In the genomic region with DNA sequence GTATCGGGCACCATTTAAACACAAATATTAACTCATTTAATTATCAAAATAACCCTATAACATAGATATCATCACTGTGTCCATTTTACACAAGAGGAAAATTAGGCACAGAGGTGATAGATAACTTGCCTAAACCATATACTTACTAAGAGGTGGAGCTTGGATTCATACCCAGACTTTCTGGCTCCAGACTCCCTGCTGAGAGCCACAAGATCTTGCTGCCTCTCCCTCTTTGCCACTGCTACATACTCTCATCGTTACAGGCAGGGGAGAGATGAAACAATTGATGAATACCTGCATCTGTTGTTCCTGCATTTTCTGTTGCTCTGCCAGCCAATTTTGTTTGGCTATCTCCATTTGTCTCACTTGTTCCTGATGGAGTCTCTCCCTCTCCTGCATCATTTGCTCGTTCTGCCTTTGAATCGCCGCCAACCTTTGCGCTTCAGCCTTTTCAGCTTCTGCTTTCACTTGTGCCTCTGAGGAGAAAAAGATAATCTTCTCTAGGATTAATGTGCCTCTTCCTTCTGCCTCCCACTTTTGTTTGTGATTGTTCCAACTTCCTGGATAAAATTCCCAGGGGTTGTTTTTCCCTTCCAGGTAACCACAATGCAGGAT, we compare ENCODE assay signal across 9 cellular contexts. TPM values are rescaled to one million over a fixed set of nuclear protein-coding genes. Genes with fewer than 3 reads are reported as not detected.
A peak's percentile ranks its signal among the peaks of the same experiment; 100 is the strongest.
DNase-seq lines count a peak whose midpoint lies in the region; ATAC-seq, FAIRE-seq and TF ChIP-seq lines count a peak whose summit lies in the region.
"Had no signal": no experiment of that assay in that cellular context is flagged by ENCODE, and none has a peak within 500 bp of the region (broad histone marks: within the 10 kb centered on the region; RNA-seq: fewer than 3 reads in every experiment).

No MANE protein-coding gene starts in this region.

- H3K9ac ChIP-seq in HCT116 (ENCODE audit: low read length) = no peak overlapping the region

- peaks cover 13% of the 10 kb centered on the region for H3K9me3 Mint-ChIP-seq in activated CD8-positive, alpha-beta T cell treated with anti-CD3 and anti-CD28 coated beads, Interleukin-2, amount 10 ng/mL, durations not matched to agents 7 days and 5 days (ENCODE audit: insufficient read depth)

- H3K79me2 ChIP-seq in HCT116 (ENCODE audit: insufficient read depth, low read length) = no peaks in the 10 kb centered on the region

- TF ChIP-seq CTCF in A673 (conservative IDR thresholded peaks at IDR 0.05; ENCODE audit: low read depth, low read length) (no peak), HCT116 (IDR thresholded peaks at IDR 0.05 in 2 of 3, conservative IDR thresholded peaks at IDR 0.05 in 1 of 3; ENCODE audit: borderline replicate concordance in 1 of 3, insufficient read depth in 1 of 3, low read depth in 2 of 3, low read length in 2 of 3) (no peak), right lobe of liver (IDR thresholded peaks at IDR 0.05) (no peak)

- H4K20me1 ChIP-seq in HCT116 (ENCODE audit: insufficient read depth) = no peaks in the 10 kb centered on the region

- H3K36me3 ChIP-seq in A673 (ENCODE audit: insufficient read depth, low read length, poor library complexity, severe bottlenecking) (no peaks in the 10 kb centered on the region), HCT116 (ENCODE audit: control insufficient read depth in 1 of 2, insufficient read depth in 2 of 2, low read length in 2 of 2) (no peaks in the 10 kb centered on the region), right lobe of liver (no peaks in the 10 kb centered on the region)

- ATAC-seq in HCT116 (peak; percentile 78), right lobe of liver (peak; percentile 33 to 61 (median 40)), GM18868 (IDR thresholded peaks at IDR 0.05; ENCODE audit: unreplicated experiment) (no peak)
- no peak for ATAC-seq in activated CD8-positive, alpha-beta T cell treated with anti-CD3 and anti-CD28 coated beads, Interleukin-2, amount 10 ng/mL, durations not matched to agents 7 days and 5 days

- H3K27ac ChIP-seq in A673 (ENCODE audit: low read depth, low read length, poor library complexity, severe bottlenecking) (no peak overlapping the region), HCT116 (ENCODE audit: low read depth, low read length) (peak overlapping the region; percentile 21), right lobe of liver (peak overlapping the region in 2 of 3 donors; percentile 11 to 25)

- H3K9me2 ChIP-seq in HCT116 (ENCODE audit: insufficient read depth) = no peaks in the 10 kb centered on the region

- no peak for FAIRE-seq in GM19239 (lab: Jason Lieb, UNC)

- H3K4me2 ChIP-seq in HCT116 (ENCODE audit: low read length) = peak overlapping the region; percentile 68

- intact Hi-C loops in A673 (cut with micrococcal nuclease; ENCODE audit: unreplicated experiment) = no loop called here
- intact Hi-C loops in HCT116 (cut with micrococcal nuclease) = no loop called here
- intact Hi-C loops in right lobe of liver (cut with DNase I) = no loop called here

- POLR2A ChIA-PET in A673 (lab: Charles Lee; ENCODE audit: low non-redundant PET) (no interaction called here), HCT116 (lab: Charles Lee) (no interaction called here)
- POLR2A ChIA-PET in activated CD8-positive, alpha-beta T cell treated with anti-CD3 and anti-CD28 coated beads, Interleukin-2, amount 10 ng/mL, durations not matched to agents 7 days and 5 days (lab: Charles Lee) = interaction anchor here (0.6 to 4.8 kb wide), 4 partner anchors 9 to 744 kb away, joined by 3 to 49 read pairs (median 18); a partner anchor contains a TSS

- RAD21 ChIA-PET in HCT116 (lab: Charles Lee; ENCODE audit: low non-redundant PET in 1 of 2, low total read pairs in 2 of 2, uncharacterized antibody in 2 of 2, unreplicated experiment in 2 of 2) = no interaction called here

- H3K27ac Mint-ChIP-seq in activated CD8-positive, alpha-beta T cell treated with anti-CD3 and anti-CD28 coated beads, Interleukin-2, amount 10 ng/mL, durations not matched to agents 7 days and 5 days = peak overlapping the region; percentile 40

- H3K4me3 ChIP-seq in A673 (ENCODE audit: low read depth, low read length, poor library complexity, severe bottlenecking) = no peak overlapping the region
- peak overlapping the region in 1 of 2 experiments; percentile 25; a peak in 1 of 4 replicates for H3K4me3 ChIP-seq in HCT116 (replicated peaks in 1 of 2; ENCODE audit: low read depth in 1 of 2, low read length in 2 of 2)
- no peak overlapping the region for H3K4me3 ChIP-seq in right lobe of liver

- TF ChIP-seq POLR2A in HCT116 (IDR thresholded peaks at IDR 0.05; ENCODE audit: borderline replicate concordance, extremely low read depth, insufficient read depth, insufficient read length) = no peak
- TF ChIP-seq POLR2A in right lobe of liver (IDR thresholded peaks at IDR 0.05) = no peak

- H3K27me3 Mint-ChIP-seq in activated CD8-positive, alpha-beta T cell treated with anti-CD3 and anti-CD28 coated beads, Interleukin-2, amount 10 ng/mL, durations not matched to agents 7 days and 5 days (ENCODE audit: low read depth) = no peaks in the 10 kb centered on the region

- peaks cover 79% of the 10 kb centered on the region for H3K4me1 Mint-ChIP-seq in activated CD8-positive, alpha-beta T cell treated with anti-CD3 and anti-CD28 coated beads, Interleukin-2, amount 10 ng/mL, durations not matched to agents 7 days and 5 days (ENCODE audit: low read depth)

- TF ChIP-seq RAD21 in HCT116 (IDR thresholded peaks at IDR 0.05; ENCODE audit: low read depth) = no peak

- no peaks in the 10 kb centered on the region for H3K9me3 ChIP-seq in A673 (ENCODE audit: low read depth, low read length, poor library complexity, severe bottlenecking)
- no peaks in the 10 kb centered on the region for H3K9me3 ChIP-seq in HCT116 (ENCODE audit: control insufficient read depth in 1 of 2, insufficient read depth in 1 of 2, low read depth in 1 of 2, low read length in 2 of 2)
- no peaks in the 10 kb centered on the region for H3K9me3 ChIP-seq in right lobe of liver

- H3K36me3 Mint-ChIP-seq in activated CD8-positive, alpha-beta T cell treated with anti-CD3 and anti-CD28 coated beads, Interleukin-2, amount 10 ng/mL, durations not matched to agents 7 days and 5 days (ENCODE audit: low read depth) = peaks cover 91% of the 10 kb centered on the region

- WGBS in right lobe of liver (ENCODE audit: insufficient coverage, low coverage, low lambda C conversion rate, missing lambda C conversion rate) = 64% methylated on average over 5 of the region's 6 CpGs

- H3K27me3 ChIP-seq in A673 (replicated peaks; ENCODE audit: insufficient read depth, low read depth, low read length, poor library complexity) (no peaks in the 10 kb centered on the region), HCT116 (ENCODE audit: insufficient read depth, low read length) (no peaks in the 10 kb centered on the region), right lobe of liver (no peaks in the 10 kb centered on the region)

- CTCF ChIA-PET in A673 (lab: Charles Lee) = no interaction called here
- CTCF ChIA-PET in HCT116 (lab: Charles Lee) = no interaction called here
- CTCF ChIA-PET in activated CD8-positive, alpha-beta T cell treated with anti-CD3 and anti-CD28 coated beads, Interleukin-2, amount 10 ng/mL, durations not matched to agents 7 days and 5 days (lab: Charles Lee) = interaction anchor here (5.5 kb wide), 1 partner anchor 97 kb away, joined by 54 read pairs; no protein-coding TSS in a partner anchor

- peak overlapping the region; percentile 65 for H3K4me3 Mint-ChIP-seq in activated CD8-positive, alpha-beta T cell treated with anti-CD3 and anti-CD28 coated beads, Interleukin-2, amount 10 ng/mL, durations not matched to agents 7 days and 5 days

- BruUV-seq in A673 (replicated peaks; lab: Mats Ljungman, UMichigan) (no TSS peak), HCT116 (replicated peaks; lab: Mats Ljungman, UMichigan) (no TSS peak)

- H3K4me1 ChIP-seq in A673 (ENCODE audit: insufficient read depth, low read length, poor library complexity, severe bottlenecking) (peaks cover 19% of the 10 kb centered on the region), HCT116 (ENCODE audit: control insufficient read depth in 1 of 2, insufficient read depth in 2 of 2, low read length in 2 of 2) (peaks cover 29 to 34% of the 10 kb centered on the region in 2 experiments; a peak in 3 of 4 replicates), right lobe of liver (no peaks in the 10 kb centered on the region)

- DNase-seq in A673 (ENCODE audit: low spot score) (peak; percentile 61), HCT116 (ENCODE audit: low read depth, low spot score) (peak; percentile 18), right lobe of liver (no peak), HPDE6-E6E7 (ENCODE audit: extremely low spot score) (no peak), COLO668 (lab: John Stamatoyannopoulos, UW; ENCODE audit: unreplicated experiment) (no peak), GM19239 (ENCODE audit: insufficient read length, low spot score) (no peak)
- no peak for DNase-seq in activated CD8-positive, alpha-beta T cell treated with anti-CD3 and anti-CD28 coated beads, Interleukin-2, amount 10 ng/mL, durations not matched to agents 7 days and 5 days

- peak overlapping the region; percentile 62 for H2AFZ ChIP-seq in HCT116 (ENCODE audit: low read depth, low read length, poor library complexity, severe bottlenecking)

TF ChIP-seq in HCT116, 20 proteins besides CTCF, POLR2A, EP300 and RAD21 (continues in another document):
- TF ChIP-seq JUND (IDR thresholded peaks at IDR 0.05) = no peak
- TF ChIP-seq, protein P1, sequence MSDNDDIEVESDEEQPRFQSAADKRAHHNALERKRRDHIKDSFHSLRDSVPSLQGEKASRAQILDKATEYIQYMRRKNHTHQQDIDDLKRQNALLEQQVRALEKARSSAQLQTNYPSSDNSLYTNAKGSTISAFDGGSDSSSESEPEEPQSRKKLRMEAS (IDR thresholded peaks at IDR 0.05) = no peak
- no peak for TF ChIP-seq FOSL1 (IDR thresholded peaks at IDR 0.05; ENCODE audit: low read depth)
- TF ChIP-seq ZFX (IDR thresholded peaks at IDR 0.05) = no peak
- TF ChIP-seq POLR2AphosphoS5 (IDR thresholded peaks at IDR 0.05; ENCODE audit: low read depth, low read length) = no peak
- TF ChIP-seq EZH2phosphoT487 (IDR thresholded peaks at IDR 0.05; ENCODE audit: borderline replicate concordance) = no peak

RNA-seq across cellular contexts. Expression of a gene that starts 10.6 kb away (rescaled TPM):
- total RNA-seq in A673 (2021) (0.09 TPM in 1 of 2 replicates, not detected in the other), HCT116 (2021; ENCODE audit: unreplicated experiment) (0.17 TPM), right lobe of liver (1 to 10 TPM in 5 of 6 experiments, under 1 TPM in 1; 0.44 to 5.0 (median 1.5) TPM)
- 0.07 and 0.16 TPM in 2 replicates for polyA plus RNA-seq in HCT116 (2012)
- 100 to 1,000 TPM; 261 TPM for total RNA-seq in activated CD8-positive, alpha-beta T cell treated with anti-CD3 and anti-CD28 coated beads, Interleukin-2, amount 10 ng/mL, durations not matched to agents 7 days and 5 days
- total RNA-seq: G401 had no signal

Comparison
In these comparisons a context has a peak if more than half of its experiments do, and no peak if none do; other contexts are left out.
1. DNase-seq: peak in A673 (single experiment) and HCT116 (single experiment); none in activated CD8-positive, alpha-beta T cell treated with anti-CD3 and anti-CD28 coated beads, Interleukin-2, amount 10 ng/mL, durations not matched to agents 7 days and 5 days (single experiment), right lobe of liver (0 of 3), HPDE6-E6E7 (single experiment), COLO668 (single experiment) and GM19239 (single experiment).
2. ATAC-seq: peak in HCT116 (single experiment) and right lobe of liver (4 of 4); none in activated CD8-positive, alpha-beta T cell treated with anti-CD3 and anti-CD28 coated beads, Interleukin-2, amount 10 ng/mL, durations not matched to agents 7 days and 5 days (single experiment) and GM18868 (single experiment).
3. RNA of a gene that starts 10.6 kb away (total RNA-seq): 261 TPM in activated CD8-positive, alpha-beta T cell treated with anti-CD3 and anti-CD28 coated beads, Interleukin-2, amount 10 ng/mL, durations not matched to agents 7 days and 5 days; 0.44 to 5.0 TPM in right lobe of liver, 0.17 TPM in HCT116 (single experiment) and 0.09 TPM in A673; every median in the first group is over 10 times any median in the second.